ENCODE assay signal across 17 cellular contexts in the genomic region with DNA sequence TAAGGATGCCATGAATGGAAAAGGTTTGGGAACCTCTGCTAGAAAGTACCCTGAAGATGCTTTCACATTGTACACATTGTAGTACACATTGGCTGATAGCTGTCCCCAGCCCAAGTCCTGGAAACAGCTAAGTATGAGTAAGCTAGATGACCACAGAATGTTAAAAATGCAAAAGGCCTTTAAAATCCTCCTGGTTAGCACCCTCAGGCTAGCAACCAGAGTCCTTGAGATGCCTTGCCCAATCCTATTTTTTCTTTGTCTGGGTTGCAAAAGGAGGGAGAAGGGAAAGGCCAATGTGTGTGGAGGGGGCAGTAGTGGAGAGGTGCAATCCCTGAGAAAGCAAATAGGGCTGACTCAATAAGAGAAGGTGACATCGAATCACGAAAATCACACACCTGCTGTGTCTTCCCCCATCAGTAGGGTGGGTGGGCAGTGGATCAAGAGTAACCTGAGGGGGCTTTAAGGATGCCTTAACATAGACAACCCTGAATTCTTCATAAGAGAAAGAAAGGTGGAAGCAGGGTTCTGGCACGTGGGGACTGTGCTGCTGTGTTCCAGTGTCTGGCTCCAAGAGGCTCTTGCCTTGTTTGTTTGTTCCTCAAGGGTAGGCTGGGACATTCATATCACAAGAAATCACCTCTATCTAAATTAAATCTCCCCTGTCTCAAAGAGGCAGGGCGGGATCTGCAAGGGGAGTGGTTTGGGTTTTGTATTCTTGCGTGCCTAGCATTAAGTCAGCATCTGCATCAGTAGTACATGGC.
DNase-seq lines count a peak whose midpoint lies in the region; ATAC-seq and TF ChIP-seq lines count a peak whose summit lies in the region.
"Had no signal": no experiment of that assay in that cellular context is flagged by ENCODE, and none has a peak within 500 bp of the region (broad histone marks: within the 10 kb centered on the region; RNA-seq: fewer than 3 reads in every experiment).

No MANE protein-coding gene starts in this region.

- H3K27ac Mint-ChIP-seq in osteocyte (ENCODE audit: unreplicated experiment) = no peak overlapping the region
- H3K27ac Mint-ChIP-seq in chondrocyte (ENCODE audit: unreplicated experiment) = no peak overlapping the region
- H3K27ac Mint-ChIP-seq: activated CD4-positive, alpha-beta T cell treated with anti-CD3 and anti-CD28 coated beads for 36 hours; CD14-positive monocyte; natural killer cell had no signal

- H3K4me2 ChIP-seq in fibroblast of lung (ENCODE audit: extremely low read depth, insufficient read depth, low read length) = no peak overlapping the region

- H3K4me1 ChIP-seq in RWPE2 (ENCODE audit: insufficient read depth, poor library complexity, severe bottlenecking) = peaks cover 3% of the 10 kb centered on the region
- no peaks in the 10 kb centered on the region for H3K4me1 ChIP-seq in fibroblast of lung (ENCODE audit: control insufficient read depth, extremely low read depth, insufficient read depth, low read length)

- H3K27me3 Mint-ChIP-seq in osteocyte (ENCODE audit: unreplicated experiment) = peaks cover 2% of the 10 kb centered on the region
- peaks cover 14% of the 10 kb centered on the region for H3K27me3 Mint-ChIP-seq in chondrocyte (ENCODE audit: low read depth)

- DNase-seq in ELF-1 (ENCODE audit: low read depth, low spot score) (peak; percentile 54), RWPE2 (ENCODE audit: low spot score) (no peak), fibroblast of lung (ENCODE audit: low read depth in 2 of 2) (peak; percentile 30 to 59), osteocyte (ENCODE audit: extremely low spot score, unreplicated experiment) (peak; percentile 44), chondrocyte (ENCODE audit: low spot score) (no peak), NCI-H2081 (lab: John Stamatoyannopoulos, UW) (no peak)
- DNase-seq: activated CD4-positive, alpha-beta T cell treated with anti-CD3 and anti-CD28 coated beads for 36 hours; activated T-cell treated with anti-CD3 and anti-CD28 coated beads, Interleukin-2, amount 50 U/mL, for 4 hours; anterior cingulate cortex; natural killer cell; NCI-H1417 treated with DMSO at 0.1 percent for 48 hours; NCI-H524 treated with DMSO at 0.1 percent for 48 hours; stimulated activated CD4-positive, alpha-beta T cell treated with anti-CD3 and anti-CD28 coated beads, Interleukin-2, amount 100 ng/mL, for 24 hours; T-helper 2 cell had no signal

- TF ChIP-seq CTCF in RWPE2 (IDR thresholded peaks at IDR 0.05; ENCODE audit: poor library complexity, severe bottlenecking) = no peak
- TF ChIP-seq CTCF in fibroblast of lung (conservative IDR thresholded peaks at IDR 0.05 in 1 of 2, IDR thresholded peaks at IDR 0.05 in 1 of 2; ENCODE audit: low read depth in 1 of 2, low read length in 2 of 2) = no peak
- TF ChIP-seq CTCF in osteocyte (IDR thresholded peaks at IDR 0.05) = no peak
- no peak for TF ChIP-seq CTCF in chondrocyte (IDR thresholded peaks at IDR 0.05)

- no peak overlapping the region for H3K9ac ChIP-seq in fibroblast of lung (ENCODE audit: insufficient read depth, low read length)

- ATAC-seq in RWPE2 (ENCODE audit: low read depth) = peak; percentile 87
- ATAC-seq in GM21528 (IDR thresholded peaks at IDR 0.05; ENCODE audit: low FRiP score, unreplicated experiment) = no peak
- ATAC-seq in GM18511 (IDR thresholded peaks at IDR 0.05; ENCODE audit: unreplicated experiment) = no peak
- ATAC-seq: activated CD4-positive, alpha-beta T cell treated with anti-CD3 and anti-CD28 coated beads for 36 hours; activated T-cell treated with anti-CD3 and anti-CD28 coated beads, Interleukin-2, amount 50 U/mL, for 4 hours; natural killer cell had no signal

- H3K4me3 ChIP-seq in RWPE2 (ENCODE audit: severe bottlenecking) (no peak overlapping the region), fibroblast of lung (replicated peaks in 1 of 4; ENCODE audit: control extremely low read depth in 1 of 4, insufficient read depth in 1 of 4, low read depth in 3 of 4, low read length in 4 of 4) (no peak overlapping the region)

- H3K36me3 Mint-ChIP-seq in osteocyte (ENCODE audit: unreplicated experiment) (no peaks in the 10 kb centered on the region), chondrocyte (ENCODE audit: low read depth) (no peaks in the 10 kb centered on the region)
- H3K36me3 Mint-ChIP-seq: CD14-positive monocyte, natural killer cell had no signal

- H3K9me3 ChIP-seq in RWPE2 (ENCODE audit: severe bottlenecking) = no peaks in the 10 kb centered on the region
- H3K9me3 ChIP-seq in fibroblast of lung (ENCODE audit: control insufficient read depth, insufficient read depth, low read depth, low read length) = no peaks in the 10 kb centered on the region

- H2AFZ ChIP-seq in fibroblast of lung (ENCODE audit: low read length) = no peak overlapping the region

- H3K36me3 ChIP-seq in RWPE2 (ENCODE audit: low read depth) = no peaks in the 10 kb centered on the region
- H3K36me3 ChIP-seq in fibroblast of lung (ENCODE audit: control insufficient read depth, insufficient read depth, low read length) = no peaks in the 10 kb centered on the region

- H3K27ac ChIP-seq in RWPE2 (ENCODE audit: poor library complexity, severe bottlenecking) (no peak overlapping the region), fibroblast of lung (ENCODE audit: insufficient read depth, low read length) (no peak overlapping the region)

- H4K20me1 ChIP-seq in fibroblast of lung (ENCODE audit: control insufficient read depth, extremely low read depth, insufficient read depth, low read length) = no peaks in the 10 kb centered on the region

- H3K9me3 Mint-ChIP-seq in osteocyte (ENCODE audit: unreplicated experiment) = no peaks in the 10 kb centered on the region
- no peaks in the 10 kb centered on the region for H3K9me3 Mint-ChIP-seq in chondrocyte (ENCODE audit: low read depth)

- H3K27me3 ChIP-seq in RWPE2 (ENCODE audit: insufficient read depth, poor library complexity, severe bottlenecking) (no peaks in the 10 kb centered on the region), fibroblast of lung (ENCODE audit: control insufficient read depth, insufficient read depth, low read length) (no peaks in the 10 kb centered on the region)

- H3K4me3 Mint-ChIP-seq in osteocyte (ENCODE audit: unreplicated experiment) (no peak overlapping the region), chondrocyte (ENCODE audit: unreplicated experiment) (no peak overlapping the region)
- H3K4me3 Mint-ChIP-seq: activated CD4-positive, alpha-beta T cell treated with anti-CD3 and anti-CD28 coated beads for 36 hours; activated T-cell treated with anti-CD3 and anti-CD28 coated beads, Interleukin-2, amount 50 U/mL, for 4 hours; CD14-positive monocyte; natural killer cell had no signal

- H3K79me2 ChIP-seq in fibroblast of lung (ENCODE audit: control insufficient read depth, insufficient read depth, low read length) = no peaks in the 10 kb centered on the region

- H3K4me1 Mint-ChIP-seq in osteocyte (ENCODE audit: unreplicated experiment) = no peaks in the 10 kb centered on the region
- peaks cover 5% of the 10 kb centered on the region for H3K4me1 Mint-ChIP-seq in chondrocyte (ENCODE audit: low read depth)
- H3K4me1 Mint-ChIP-seq: activated CD4-positive, alpha-beta T cell treated with anti-CD3 and anti-CD28 coated beads for 36 hours; CD14-positive monocyte; natural killer cell had no signal

Comparison
In these comparisons a context has a peak if more than half of its experiments do, and no peak if none do; other contexts are left out.
1. DNase-seq: peak in ELF-1 (single experiment), fibroblast of lung (2 of 2) and osteocyte (single experiment); none in RWPE2 (single experiment), chondrocyte (single experiment) and NCI-H2081 (0 of 2).